In genomic region chr7:140242057-140243031, GRCh38 we compare ENCODE assay signal across 8 cellular contexts.
DNase-seq lines count a peak whose midpoint lies in the region; FAIRE-seq and TF ChIP-seq lines count a peak whose summit lies in the region.

No MANE protein-coding gene starts in this region.

- H3K9me3 ChIP-seq in HEK293 (ENCODE audit: control insufficient read depth, insufficient read depth, low read depth, low read length), result no peaks in the 10 kb centered on the region
- no peaks in the 10 kb centered on the region for H3K9me3 ChIP-seq in mesodermal cell (ENCODE audit: control insufficient read depth, low read length)

- H3K36me3 ChIP-seq in HEK293 (ENCODE audit: control insufficient read depth in 2 of 2, insufficient read depth in 1 of 2, low read length in 2 of 2), result no peaks in the 10 kb centered on the region
- H3K36me3 ChIP-seq in mesodermal cell (ENCODE audit: control insufficient read depth, insufficient read depth, low read length), result no peaks in the 10 kb centered on the region

- whole genome bisulfite sequencing in mesodermal cell (ENCODE audit: insufficient coverage in 2 of 2), 2 experiments, result 46 to 50% methylated on average over 2 to 3 of the region's 4 CpGs

- H3K27ac ChIP-seq in HEK293 (ENCODE audit: extremely low read depth, low read depth, low read length), result no peak overlapping the region
- peak overlapping the region; percentile 81 for H3K27ac ChIP-seq in mesodermal cell (ENCODE audit: low read depth, low read length, severe bottlenecking)

- CTCF ChIA-PET in HEK293 (lab: Yijun Ruan, JAX), result no interaction called here

- H3K4me3 ChIP-seq in HEK293 (ENCODE audit: low read depth, low read length), result no peak overlapping the region
- no peak overlapping the region for H3K4me3 ChIP-seq in mesodermal cell (ENCODE audit: extremely low read depth, insufficient read depth, low read length, poor library complexity, severe bottlenecking)

- DNase-seq in ELF-1 (ENCODE audit: low read depth, low spot score) (peak; percentile 52), SK-N-DZ (ENCODE audit: low spot score) (peak; percentile 77), NCI-H1436 (lab: John Stamatoyannopoulos, UW) (no peak), RCC 7860 (ENCODE audit: low spot score) (no peak)
- DNase-seq in effector CD8-positive, alpha-beta T cell (lab: John Stamatoyannopoulos, UW), result no peak
- DNase-seq in activated CD4-positive, alpha-beta T cell treated with anti-CD3 and anti-CD28 coated beads for 48 hours, result no peak

- FAIRE-seq in RCC 7860 (lab: Jason Lieb, UNC), result no peak

- H3K4me1 ChIP-seq in HEK293 (ENCODE audit: control insufficient read depth, insufficient read depth, low read length), result no peaks in the 10 kb centered on the region
- H3K4me1 ChIP-seq in mesodermal cell (ENCODE audit: control insufficient read depth, insufficient read depth, low read length, poor library complexity, severe bottlenecking), result peaks cover 18% of the 10 kb centered on the region

- no peak for TF ChIP-seq CTCF in HEK293 (tag by site-specific recombination; IDR thresholded peaks at IDR 0.05)

- POLR2A ChIA-PET in HEK293 (lab: Yijun Ruan, JAX), result no interaction called here

TF ChIP-seq in HEK293, 187 proteins besides CTCF, POLR2A, EP300 and RAD21:
- 0 out of 2 replicates have a peak, but pooled peaks have one; percentile 20 for TF ChIP-seq ZNF335 (tag by site-specific recombination; conservative IDR thresholded peaks at IDR 0.05)
- peak; percentile 52 for TF ChIP-seq OSR2 (tag by site-specific recombination; IDR thresholded peaks at IDR 0.05)
- no peak for TF ChIP-seq SP7 (tag by site-specific recombination; IDR thresholded peaks at IDR 0.05)
- TF ChIP-seq ZNF426 (tag by site-specific recombination; IDR thresholded peaks at IDR 0.05), result no peak
- no peak for TF ChIP-seq FEZF1 (tag by site-specific recombination; IDR thresholded peaks at IDR 0.05)
- TF ChIP-seq ZNF184 (tag by site-specific recombination; IDR thresholded peaks at IDR 0.05), result no peak
- no peak for TF ChIP-seq ZNF169 (tag by site-specific recombination; IDR thresholded peaks at IDR 0.05)
- TF ChIP-seq PRDM10 (tag by site-specific recombination; IDR thresholded peaks at IDR 0.05), result 0 out of 2 replicates have a peak, but pooled peaks have one; percentile 21
- no peak for TF ChIP-seq ZNF501 (tag by site-specific recombination; IDR thresholded peaks at IDR 0.05)
- no peak for TF ChIP-seq ZNF560 (tag by site-specific recombination; IDR thresholded peaks at IDR 0.05; ENCODE audit: borderline replicate concordance)
- peak; percentile 52; the same call in 1 of the 2 replicates for TF ChIP-seq ZBTB48 (tag by site-specific recombination; IDR thresholded peaks at IDR 0.05)

Comparison
In these comparisons a context has a peak if more than half of its experiments do, and no peak if none do; other contexts are left out.
1. DNase-seq: peak in ELF-1 (single experiment) and SK-N-DZ (single experiment); none in NCI-H1436 (single experiment), effector CD8-positive, alpha-beta T cell (single experiment), RCC 7860 (single experiment) and activated CD4-positive, alpha-beta T cell treated with anti-CD3 and anti-CD28 coated beads for 48 hours (single experiment).